9 cellular contexts compared by ENCODE assay signal in the genomic region with DNA sequence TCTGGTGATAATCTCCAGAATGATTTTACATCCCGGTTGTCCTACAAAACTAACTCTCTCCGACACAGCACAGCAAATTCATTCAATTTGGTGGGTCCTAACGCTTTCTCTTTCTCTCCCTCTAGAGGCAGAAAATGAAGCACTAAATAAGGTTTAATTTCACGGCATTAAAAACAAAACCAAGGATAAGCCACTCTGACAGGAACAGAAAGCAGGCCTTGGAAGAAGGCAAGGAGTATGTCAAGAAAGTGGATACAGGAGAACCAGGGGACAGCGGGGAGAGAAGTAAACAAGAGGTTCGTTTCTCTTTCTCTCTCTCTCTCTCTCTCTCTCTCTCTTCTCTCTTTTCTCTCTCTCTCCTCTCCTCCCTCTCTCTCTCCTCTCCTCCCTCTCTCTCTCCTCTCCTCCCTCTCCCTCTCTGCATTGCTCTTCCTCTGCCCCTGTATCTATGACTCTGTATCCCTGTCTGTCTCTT. TPM values are rescaled to one million over a fixed set of nuclear protein-coding genes. Genes with fewer than 3 reads are reported as not detected.
DNase-seq lines count a peak whose midpoint lies in the region; ATAC-seq, FAIRE-seq and TF ChIP-seq lines count a peak whose summit lies in the region.
"Had no signal": no experiment of that assay in that cellular context is flagged by ENCODE, and none has a peak within 500 bp of the region (broad histone marks: within the 10 kb centered on the region; RNA-seq: fewer than 3 reads in every experiment).

No MANE protein-coding gene starts in this region.

- peak; percentile 16 to 62 for TF ChIP-seq CTCF in right atrium auricular region (IDR thresholded peaks at IDR 0.05)

- peaks cover 0 to 43% of the 10 kb centered on the region in 2 donors for H3K4me1 ChIP-seq in right atrium auricular region

- peak; percentile 9 for ATAC-seq in GM18511 (IDR thresholded peaks at IDR 0.05; ENCODE audit: unreplicated experiment)
- ATAC-seq in SK-N-SH treated with all-trans-retinoic acid at 6 μM for 48 hours: peak; percentile 93
- no peak for ATAC-seq in stimulated activated naive CD8-positive, alpha-beta T cell treated with anti-CD3 and anti-CD28 coated beads, Interleukin-15, amount 100 ng/mL, for 72 hours
- no peak for ATAC-seq in activated naive CD4-positive, alpha-beta T cell treated with anti-CD3 and anti-CD28 coated beads, Interleukin-2, amount 50 U/mL, for 72 hours

- no peaks in the 10 kb centered on the region for H3K36me3 ChIP-seq in right atrium auricular region

- H3K27ac ChIP-seq in right atrium auricular region: peak overlapping the region; percentile 80 to 83

- DNase-seq in right atrium auricular region (ENCODE audit: low spot score): no peak
- no peak for DNase-seq in stimulated activated naive CD8-positive, alpha-beta T cell treated with anti-CD3 and anti-CD28 coated beads, Interleukin-15, amount 100 ng/mL, for 72 hours
- DNase-seq in activated naive CD4-positive, alpha-beta T cell treated with anti-CD3 and anti-CD28 coated beads, Interleukin-2, amount 50 U/mL, for 72 hours (ENCODE audit: low spot score in 2 of 2): no peak
- no peak for DNase-seq in urothelium cell line (ENCODE audit: low spot score)
- DNase-seq in anterior cingulate cortex (lab: John Stamatoyannopoulos, UW): no peak
- DNase-seq in stimulated activated CD4-positive, alpha-beta T cell treated with anti-CD3 and anti-CD28 coated beads, Interleukin-12 subunit alpha, Interleukin-12 subunit beta, amount 100 ng/mL, for 4 hours: no peak
- DNase-seq: cortex of kidney had no signal

- H3K4me3 ChIP-seq in right atrium auricular region: peak overlapping the region in 1 of 2 donors; percentile 44

- H3K27me3 ChIP-seq in right atrium auricular region: no peaks in the 10 kb centered on the region

- H3K9me3 Mint-ChIP-seq in stimulated activated naive CD8-positive, alpha-beta T cell treated with anti-CD3 and anti-CD28 coated beads, Interleukin-15, amount 100 ng/mL, for 72 hours: no peaks in the 10 kb centered on the region
- no peaks in the 10 kb centered on the region for H3K9me3 Mint-ChIP-seq in activated naive CD4-positive, alpha-beta T cell treated with anti-CD3 and anti-CD28 coated beads, Interleukin-2, amount 50 U/mL, for 72 hours

- no peaks in the 10 kb centered on the region for H3K36me3 Mint-ChIP-seq in activated naive CD4-positive, alpha-beta T cell treated with anti-CD3 and anti-CD28 coated beads, Interleukin-2, amount 50 U/mL, for 72 hours

- no peak for FAIRE-seq in urothelium cell line (lab: Jason Lieb, UNC)

- H3K9me3 ChIP-seq in right atrium auricular region: no peaks in the 10 kb centered on the region

- H3K27ac Mint-ChIP-seq in stimulated activated naive CD8-positive, alpha-beta T cell treated with anti-CD3 and anti-CD28 coated beads, Interleukin-15, amount 100 ng/mL, for 72 hours: peak overlapping the region in 1 of 2 donors; percentile 1
- H3K27ac Mint-ChIP-seq in activated naive CD4-positive, alpha-beta T cell treated with anti-CD3 and anti-CD28 coated beads, Interleukin-2, amount 50 U/mL, for 72 hours: no peak overlapping the region

- H3K27me3 Mint-ChIP-seq in stimulated activated naive CD8-positive, alpha-beta T cell treated with anti-CD3 and anti-CD28 coated beads, Interleukin-15, amount 100 ng/mL, for 72 hours: peaks cover 81% of the 10 kb centered on the region

- H3K4me1 Mint-ChIP-seq in stimulated activated naive CD8-positive, alpha-beta T cell treated with anti-CD3 and anti-CD28 coated beads, Interleukin-15, amount 100 ng/mL, for 72 hours: peaks cover 12% of the 10 kb centered on the region

- H3K4me3 Mint-ChIP-seq in stimulated activated naive CD8-positive, alpha-beta T cell treated with anti-CD3 and anti-CD28 coated beads, Interleukin-15, amount 100 ng/mL, for 72 hours: peak overlapping the region; percentile 10 to 29

TF ChIP-seq in SK-N-SH treated with all-trans-retinoic acid at 6 μM for 48 hours, 23 proteins besides CTCF, POLR2A, EP300 and RAD21 (continues in another document):
- TF ChIP-seq PPARA (CRISPR knock-in tag; IDR thresholded peaks at IDR 0.05; ENCODE audit: borderline replicate concordance): no peak
- no peak for TF ChIP-seq RARB (CRISPR knock-in tag; IDR thresholded peaks at IDR 0.05)
- TF ChIP-seq ZFP30 (CRISPR knock-in tag; IDR thresholded peaks at IDR 0.05): no peak
- TF ChIP-seq ZNF70 (CRISPR knock-in tag; IDR thresholded peaks at IDR 0.05): no peak
- TF ChIP-seq TSHZ2 (CRISPR knock-in tag; IDR thresholded peaks at IDR 0.05): no peak
- no peak; the same call in 1 of the 2 replicates for TF ChIP-seq ISL1 (CRISPR knock-in tag; IDR thresholded peaks at IDR 0.05)
- no peak for TF ChIP-seq ZNF8 (CRISPR knock-in tag; IDR thresholded peaks at IDR 0.05)
- TF ChIP-seq, protein P1, sequence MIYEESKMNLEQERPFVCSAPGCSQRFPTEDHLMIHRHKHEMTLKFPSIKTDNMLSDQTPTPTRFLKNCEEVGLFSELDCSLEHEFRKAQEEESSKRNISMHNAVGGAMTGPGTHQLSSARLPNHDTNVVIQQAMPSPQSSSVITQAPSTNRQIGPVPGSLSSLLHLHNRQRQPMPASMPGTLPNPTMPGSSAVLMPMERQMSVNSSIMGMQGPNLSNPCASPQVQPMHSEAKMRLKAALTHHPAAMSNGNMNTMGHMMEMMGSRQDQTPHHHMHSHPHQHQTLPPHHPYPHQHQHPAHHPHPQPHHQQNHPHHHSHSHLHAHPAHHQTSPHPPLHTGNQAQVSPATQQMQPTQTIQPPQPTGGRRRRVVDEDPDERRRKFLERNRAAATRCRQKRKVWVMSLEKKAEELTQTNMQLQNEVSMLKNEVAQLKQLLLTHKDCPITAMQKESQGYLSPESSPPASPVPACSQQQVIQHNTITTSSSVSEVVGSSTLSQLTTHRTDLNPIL (CRISPR knock-in tag; IDR thresholded peaks at IDR 0.05; ENCODE audit: low read depth): no peak
- no peak for TF ChIP-seq ESRRG (CRISPR knock-in tag; IDR thresholded peaks at IDR 0.05)
- TF ChIP-seq ZFP3 (CRISPR knock-in tag; IDR thresholded peaks at IDR 0.05): no peak
- TF ChIP-seq ZC3H10 (CRISPR knock-in tag; IDR thresholded peaks at IDR 0.05): no peak
- TF ChIP-seq, protein P2, sequence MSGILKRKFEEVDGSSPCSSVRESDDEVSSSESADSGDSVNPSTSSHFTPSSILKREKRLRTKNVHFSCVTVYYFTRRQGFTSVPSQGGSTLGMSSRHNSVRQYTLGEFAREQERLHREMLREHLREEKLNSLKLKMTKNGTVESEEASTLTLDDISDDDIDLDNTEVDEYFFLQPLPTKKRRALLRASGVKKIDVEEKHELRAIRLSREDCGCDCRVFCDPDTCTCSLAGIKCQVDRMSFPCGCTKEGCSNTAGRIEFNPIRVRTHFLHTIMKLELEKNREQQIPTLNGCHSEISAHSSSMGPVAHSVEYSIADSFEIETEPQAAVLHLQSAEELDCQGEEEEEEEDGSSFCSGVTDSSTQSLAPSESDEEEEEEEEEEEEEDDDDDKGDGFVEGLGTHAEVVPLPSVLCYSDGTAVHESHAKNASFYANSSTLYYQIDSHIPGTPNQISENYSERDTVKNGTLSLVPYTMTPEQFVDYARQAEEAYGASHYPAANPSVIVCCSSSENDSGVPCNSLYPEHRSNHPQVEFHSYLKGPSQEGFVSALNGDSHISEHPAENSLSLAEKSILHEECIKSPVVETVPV (CRISPR knock-in tag; IDR thresholded peaks at IDR 0.05): no peak
- TF ChIP-seq ARNTL (CRISPR knock-in tag; IDR thresholded peaks at IDR 0.05; ENCODE audit: borderline replicate concordance, low read depth): no peak
- no peak for TF ChIP-seq POU6F1 (CRISPR knock-in tag; IDR thresholded peaks at IDR 0.05; ENCODE audit: borderline replicate concordance, low read depth)

RNA-seq across cellular contexts. Expression of gene EBF1, which starts 49.8 kb away (rescaled TPM):
- total RNA-seq in right atrium auricular region: 10 to 100 TPM in 1 of 2 donors, 1 to 10 TPM in 1; 8.2 to 13.9 TPM
- total RNA-seq in activated naive CD4-positive, alpha-beta T cell treated with anti-CD3 and anti-CD28 coated beads, Interleukin-2, amount 50 U/mL, for 72 hours: under 1 TPM; 0.41 to 0.52 TPM

Comparison
In these comparisons a context has a peak if more than half of its experiments do, and no peak if none do; other contexts are left out.
1. ATAC-seq: peak in GM18511 (single experiment) and SK-N-SH treated with all-trans-retinoic acid at 6 μM for 48 hours (single experiment); none in stimulated activated naive CD8-positive, alpha-beta T cell treated with anti-CD3 and anti-CD28 coated beads, Interleukin-15, amount 100 ng/mL, for 72 hours (single experiment) and activated naive CD4-positive, alpha-beta T cell treated with anti-CD3 and anti-CD28 coated beads, Interleukin-2, amount 50 U/mL, for 72 hours (0 of 2).
2. RNA of gene EBF1, which starts 49.8 kb away (total RNA-seq): 8.2 to 13.9 TPM in right atrium auricular region; 0.41 to 0.52 TPM in activated naive CD4-positive, alpha-beta T cell treated with anti-CD3 and anti-CD28 coated beads, Interleukin-2, amount 50 U/mL, for 72 hours; every median in the first group is over 4 times any median in the second.